20 cellular contexts compared by ENCODE assay signal in the genomic region with DNA sequence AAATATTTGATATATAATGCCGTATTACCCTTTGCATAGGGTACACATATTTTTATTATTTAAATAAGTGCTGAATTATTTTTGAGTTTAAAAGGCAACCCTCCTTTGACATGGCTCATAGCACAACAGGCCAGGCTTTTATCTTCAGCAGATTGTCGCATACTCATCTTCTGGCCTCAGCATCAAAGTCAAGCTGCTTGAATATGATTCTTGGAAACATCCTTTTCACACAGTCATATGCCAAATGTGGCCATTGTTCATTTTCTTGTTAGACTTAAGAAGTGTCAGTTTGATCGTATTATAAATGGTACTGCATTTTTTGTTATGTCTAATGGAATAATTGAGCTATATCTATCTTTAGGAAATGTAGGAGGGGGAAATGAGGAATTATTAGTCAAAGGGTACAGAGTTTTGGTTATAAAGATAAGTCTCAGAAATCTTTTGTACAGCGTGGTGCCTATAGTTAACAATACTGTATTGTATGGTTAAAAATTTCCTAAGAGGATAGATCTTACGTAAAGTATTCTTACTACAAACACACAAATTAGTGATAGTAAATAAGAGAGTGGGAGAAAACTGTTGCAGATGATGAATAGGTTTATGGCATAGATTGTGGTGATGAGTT.
A peak's percentile ranks its signal among the peaks of the same experiment; 100 is the strongest.
DNase-seq lines count a peak whose midpoint lies in the region; ATAC-seq, FAIRE-seq and TF ChIP-seq lines count a peak whose summit lies in the region.
"Had no signal": no experiment of that assay in that cellular context is flagged by ENCODE, and none has a peak within 500 bp of the region (broad histone marks: within the 10 kb centered on the region; RNA-seq: fewer than 3 reads in every experiment).

No MANE protein-coding gene starts in this region.

- H2AFZ ChIP-seq in astrocyte (ENCODE audit: low read depth, low read length), result no peak overlapping the region
- no peak overlapping the region for H2AFZ ChIP-seq in neural progenitor cell (replicated peaks)

- peak; percentile 17 for FAIRE-seq in astrocyte (lab: Jason Lieb, UNC)
- FAIRE-seq: RCC 7860 had no signal

- CTCF ChIA-PET in T-cell (lab: Charles Lee), result interaction anchor here in 1 of 2 donors (0.9 kb wide), 1 partner anchor 12 kb away, joined by 3 read pairs; no protein-coding TSS in a partner anchor

- POLR2A ChIA-PET in T-cell (lab: Charles Lee), result interaction anchor here in 1 of 2 donors (0.5 kb wide), 1 partner anchor 427 kb away, joined by 3 read pairs; no protein-coding TSS in a partner anchor

- H4K20me1 ChIP-seq in astrocyte (ENCODE audit: insufficient read depth, low read length) (peaks cover 18% of the 10 kb centered on the region), neural progenitor cell (ENCODE audit: low read depth) (no peaks in the 10 kb centered on the region)

- no peak for DNase-seq in activated T-cell treated with anti-CD3 and anti-CD28 coated beads, Interleukin-2, amount 50 U/mL, for 72 hours
- DNase-seq in activated T-cell treated with anti-CD3 and anti-CD28 coated beads, Interleukin-2, amount 50 U/mL, for 48 hours, result no peak
- DNase-seq in NCI-H526 treated with DMSO at 0.1 percent for 48 hours (lab: John Stamatoyannopoulos, UW), result peak; percentile 94
- DNase-seq in astrocyte (ENCODE audit: low read depth), result no peak
- no peak for DNase-seq in stimulated activated naive CD8-positive, alpha-beta T cell treated with anti-CD3 and anti-CD28 coated beads, Interleukin-15, Interleukin-2, amounts not matched to agents 100 U/mL and 50 U/mL, for 24 hours
- DNase-seq in SJCRH30, result no peak
- no peak for DNase-seq in T-cell
- no peak for DNase-seq in neural progenitor cell (ENCODE audit: low spot score)
- DNase-seq: ACHN; CD4-positive, alpha-beta T cell; DMS79 treated with DMSO at 0.1 percent for 48 hours; GF-D8; H9; NCI-H1092 treated with DMSO at 0.1 percent for 48 hours; NCI-H1694 treated with DMSO at 0.1 percent for 48 hours; NCI-H446 treated with DMSO at 0.1 percent for 48 hours; NCI-H82; SHP77 treated with DMSO at 0.1 percent for 48 hours had no signal

- no peaks in the 10 kb centered on the region for H3K9me3 Mint-ChIP-seq in activated T-cell treated with anti-CD3 and anti-CD28 coated beads, Interleukin-2, amount 50 U/mL, for 72 hours
- H3K9me3 Mint-ChIP-seq in astrocyte (ENCODE audit: unreplicated experiment), result no peaks in the 10 kb centered on the region
- no peaks in the 10 kb centered on the region for H3K9me3 Mint-ChIP-seq in T-cell
- no peaks in the 10 kb centered on the region for H3K9me3 Mint-ChIP-seq in neural progenitor cell
- H3K9me3 Mint-ChIP-seq: CD4-positive, alpha-beta T cell; H9 had no signal

- H3K27ac ChIP-seq in astrocyte (ENCODE audit: low read depth, low read length) (no peak overlapping the region), SJCRH30 (no peak overlapping the region), neural progenitor cell (no peak overlapping the region)
- H3K27ac ChIP-seq: KMS-11 had no signal

- no peaks in the 10 kb centered on the region for H3K9me3 ChIP-seq in astrocyte (ENCODE audit: insufficient read depth, low read depth, low read length)
- no peaks in the 10 kb centered on the region; the same call in 1 of the 2 replicates for H3K9me3 ChIP-seq in SJCRH30 (replicated peaks)
- H3K9me3 ChIP-seq in neural progenitor cell (ENCODE audit: low read depth), result no peaks in the 10 kb centered on the region

- peak overlapping the region in 1 of 2 donors; percentile 65 for H3K4me3 Mint-ChIP-seq in activated T-cell treated with anti-CD3 and anti-CD28 coated beads, Interleukin-2, amount 50 U/mL, for 72 hours
- H3K4me3 Mint-ChIP-seq in astrocyte (ENCODE audit: unreplicated experiment) (no peak overlapping the region), T-cell (no peak overlapping the region), neural progenitor cell (no peak overlapping the region)
- H3K4me3 Mint-ChIP-seq: CD4-positive, alpha-beta T cell; H9 had no signal

- no peak overlapping the region for H3K4me3 ChIP-seq in astrocyte (ENCODE audit: insufficient read depth, low read depth, low read length)
- no peak overlapping the region for H3K4me3 ChIP-seq in SJCRH30
- H3K4me3 ChIP-seq in neural progenitor cell, result no peak overlapping the region

- H3K27me3 ChIP-seq in astrocyte (ENCODE audit: insufficient read depth, low read length) (no peaks in the 10 kb centered on the region), SJCRH30 (no peaks in the 10 kb centered on the region), neural progenitor cell (no peaks in the 10 kb centered on the region)

- no peaks in the 10 kb centered on the region for H3F3A ChIP-seq in neural progenitor cell (ENCODE audit: low read depth)

- TF ChIP-seq CTCF in astrocyte (IDR thresholded peaks at IDR 0.05; ENCODE audit: insufficient read depth, low read depth, low read length) (no peak), neural progenitor cell (IDR thresholded peaks at IDR 0.05) (no peak)

- peak; percentile 47 to 49 for ATAC-seq in activated T-cell treated with anti-CD3 and anti-CD28 coated beads, Interleukin-2, amount 50 U/mL, for 72 hours (replicated peaks in 1 of 2)
- peak; percentile 95 for ATAC-seq in stimulated activated naive CD8-positive, alpha-beta T cell treated with anti-CD3 and anti-CD28 coated beads, Interleukin-15, Interleukin-2, amounts not matched to agents 100 U/mL and 50 U/mL, for 24 hours
- no peak for ATAC-seq in T-cell (replicated peaks in 1 of 4)

- no peaks in the 10 kb centered on the region for H3K4me1 ChIP-seq in astrocyte (ENCODE audit: insufficient read depth, low read length)
- no peaks in the 10 kb centered on the region for H3K4me1 ChIP-seq in SJCRH30
- H3K4me1 ChIP-seq in neural progenitor cell, result peaks cover 13% of the 10 kb centered on the region

- no peak overlapping the region for H3K4me2 ChIP-seq in astrocyte (ENCODE audit: low read length)
- H3K4me2 ChIP-seq in neural progenitor cell, result no peak overlapping the region
- H3K4me2 ChIP-seq: KMS-11 had no signal

- H3K27me3 Mint-ChIP-seq in activated T-cell treated with anti-CD3 and anti-CD28 coated beads, Interleukin-2, amount 50 U/mL, for 72 hours (ENCODE audit: low read depth), result no peaks in the 10 kb centered on the region
- no peaks in the 10 kb centered on the region for H3K27me3 Mint-ChIP-seq in astrocyte (ENCODE audit: low read depth, unreplicated experiment)
- H3K27me3 Mint-ChIP-seq in T-cell, result no peaks in the 10 kb centered on the region
- no peaks in the 10 kb centered on the region for H3K27me3 Mint-ChIP-seq in neural progenitor cell (ENCODE audit: insufficient read depth, low read depth)
- H3K27me3 Mint-ChIP-seq: CD4-positive, alpha-beta T cell had no signal

- H3K79me2 ChIP-seq in astrocyte (ENCODE audit: insufficient read depth, low read length) (peaks cover 61% of the 10 kb centered on the region), neural progenitor cell (ENCODE audit: low read depth) (peaks cover 37% of the 10 kb centered on the region)

- no peak overlapping the region for H3K9ac ChIP-seq in astrocyte (ENCODE audit: low read length)
- H3K9ac ChIP-seq in neural progenitor cell, result no peak overlapping the region
- H3K9ac ChIP-seq: KMS-11 had no signal

- no peaks in the 10 kb centered on the region for H3K36me3 Mint-ChIP-seq in activated T-cell treated with anti-CD3 and anti-CD28 coated beads, Interleukin-2, amount 50 U/mL, for 72 hours (ENCODE audit: insufficient read depth in 2 of 2)
- H3K36me3 Mint-ChIP-seq in astrocyte (ENCODE audit: low read depth, unreplicated experiment) (no peaks in the 10 kb centered on the region), T-cell (peaks cover 5% of the 10 kb centered on the region), neural progenitor cell (no peaks in the 10 kb centered on the region)

- no peaks in the 10 kb centered on the region for H3K36me3 ChIP-seq in astrocyte (ENCODE audit: insufficient read depth, low read length)
- H3K36me3 ChIP-seq in SJCRH30, result no peaks in the 10 kb centered on the region
- no peaks in the 10 kb centered on the region for H3K36me3 ChIP-seq in neural progenitor cell

- peaks cover 35% of the 10 kb centered on the region for H3K4me1 Mint-ChIP-seq in activated T-cell treated with anti-CD3 and anti-CD28 coated beads, Interleukin-2, amount 50 U/mL, for 72 hours (ENCODE audit: low read depth)
- H3K4me1 Mint-ChIP-seq in astrocyte (ENCODE audit: low read depth, unreplicated experiment) (no peaks in the 10 kb centered on the region), T-cell (peaks cover 14 to 29% (median 27%) of the 10 kb centered on the region in 3 donors), neural progenitor cell (no peaks in the 10 kb centered on the region)

- H3K27ac Mint-ChIP-seq in activated T-cell treated with anti-CD3 and anti-CD28 coated beads, Interleukin-2, amount 50 U/mL, for 72 hours, result peak overlapping the region; percentile 81
- H3K27ac Mint-ChIP-seq in astrocyte (ENCODE audit: unreplicated experiment), result no peak overlapping the region
- no peak overlapping the region for H3K27ac Mint-ChIP-seq in T-cell
- no peak overlapping the region for H3K27ac Mint-ChIP-seq in neural progenitor cell
- H3K27ac Mint-ChIP-seq: CD4-positive, alpha-beta T cell; H9 had no signal

Comparison
In these comparisons a context has a peak if more than half of its experiments do, and no peak if none do; other contexts are left out.
1. ATAC-seq: peak in activated T-cell treated with anti-CD3 and anti-CD28 coated beads, Interleukin-2, amount 50 U/mL, for 72 hours (2 of 2) and stimulated activated naive CD8-positive, alpha-beta T cell treated with anti-CD3 and anti-CD28 coated beads, Interleukin-15, Interleukin-2, amounts not matched to agents 100 U/mL and 50 U/mL, for 24 hours (single experiment); none in T-cell (0 of 4).